Comparison of ENCODE assay signal across 32 cellular contexts in the genomic region with DNA sequence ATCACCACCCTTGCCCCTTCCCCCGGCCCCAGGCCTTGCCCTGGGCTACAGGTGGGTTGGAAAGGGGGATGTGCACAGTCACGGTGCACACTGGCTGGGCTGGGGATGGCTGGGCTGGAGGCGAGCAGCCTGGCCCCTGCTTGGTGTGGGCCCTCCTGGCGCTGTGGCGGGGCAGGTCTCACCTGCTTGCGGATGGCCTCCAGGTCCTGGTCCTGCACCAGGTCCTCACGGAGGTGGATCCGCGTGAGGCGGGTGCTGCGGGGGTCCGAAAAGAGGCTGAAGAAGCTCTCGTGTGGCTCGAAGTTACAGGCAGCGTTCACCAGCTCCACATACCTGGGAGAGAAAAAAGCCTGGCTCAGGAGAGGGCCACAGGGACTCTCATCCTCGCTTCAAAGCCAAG.
"Had no signal": no experiment of that assay in that cellular context is flagged by ENCODE, and none has a peak within 500 bp of the region (broad histone marks: within the 10 kb centered on the region; RNA-seq: fewer than 3 reads in every experiment).

No MANE protein-coding gene starts in this region.

- H3K4me1 Mint-ChIP-seq: activated B cell treated with CpG ODN at 0.5 μM for 24 hours; activated CD4-positive, alpha-beta memory T cell treated with anti-CD3 and anti-CD28 coated beads, Interleukin-2, amount 10 ng/mL, durations not matched to agents 7 days and 5 days; activated CD4-positive, alpha-beta T cell treated with anti-CD3 and anti-CD28 coated beads, Interleukin-2, amount 10 ng/mL, durations not matched to agents 7 days and 5 days; activated CD8-positive, alpha-beta memory T cell treated with anti-CD3 and anti-CD28 coated beads, Interleukin-2, amount 10 ng/mL, durations not matched to agents 7 days and 5 days; activated naive CD8-positive, alpha-beta T cell treated with anti-CD3 and anti-CD28 coated beads for 36 hours had no signal

- H3K27me3 Mint-ChIP-seq: activated B cell treated with CpG ODN at 0.5 μM for 24 hours; activated CD4-positive, alpha-beta memory T cell treated with anti-CD3 and anti-CD28 coated beads, Interleukin-2, amount 10 ng/mL, durations not matched to agents 7 days and 5 days; activated CD4-positive, alpha-beta T cell treated with anti-CD3 and anti-CD28 coated beads for 36 hours; activated CD4-positive, alpha-beta T cell treated with anti-CD3 and anti-CD28 coated beads, Interleukin-2, amount 10 ng/mL, durations not matched to agents 7 days and 5 days; activated CD8-positive, alpha-beta memory T cell treated with anti-CD3 and anti-CD28 coated beads, Interleukin-2, amount 10 ng/mL, durations not matched to agents 7 days and 5 days; activated naive CD8-positive, alpha-beta T cell treated with anti-CD3 and anti-CD28 coated beads for 36 hours; activated T-helper 17 cell treated with anti-CD3 and anti-CD28 coated beads, Interleukin-2, amount 50 U/mL, for 72 hours; T-cell; T-helper 17 cell had no signal

- H3K4me3 ChIP-seq: adrenal gland, body of pancreas, breast epithelium had no signal

- H3K27ac Mint-ChIP-seq: activated B cell treated with CpG ODN at 0.5 μM for 24 hours; activated CD4-positive, alpha-beta memory T cell treated with anti-CD3 and anti-CD28 coated beads, Interleukin-2, amount 10 ng/mL, durations not matched to agents 7 days and 5 days; activated CD4-positive, alpha-beta T cell treated with anti-CD3 and anti-CD28 coated beads for 36 hours; activated CD4-positive, alpha-beta T cell treated with anti-CD3 and anti-CD28 coated beads, Interleukin-2, amount 10 ng/mL, durations not matched to agents 7 days and 5 days; activated CD8-positive, alpha-beta memory T cell treated with anti-CD3 and anti-CD28 coated beads, Interleukin-2, amount 10 ng/mL, durations not matched to agents 7 days and 5 days; activated CD8-positive, alpha-beta T cell treated with anti-CD3 and anti-CD28 coated beads, Interleukin-2, amount 10 ng/mL, durations not matched to agents 7 days and 5 days; activated naive CD4-positive, alpha-beta T cell treated with anti-CD3 and anti-CD28 coated beads for 36 hours; activated naive CD8-positive, alpha-beta T cell treated with anti-CD3 and anti-CD28 coated beads for 36 hours; activated T-cell treated with anti-CD3 and anti-CD28 coated beads, Interleukin-2, amount 50 U/mL, for 72 hours; activated T-helper 1 cell treated with anti-CD3 and anti-CD28 coated beads, Interleukin-12 subunit alpha, Interleukin-12 subunit beta, Interleukin-2, Interleukin-4 antibody, amounts not matched to agents 30 ng/mL and 10 ng/mL and 1 ng/mL, durations not matched to agents 14 hours and 24 hours and 36 hours; activated T-helper 17 cell treated with anti-CD3 and anti-CD28 coated beads, Interleukin-2, amount 50 U/mL, for 72 hours; T-cell; T-helper 17 cell had no signal

- H3K4me3 Mint-ChIP-seq: activated B cell treated with CpG ODN at 0.5 μM for 24 hours; activated CD4-positive, alpha-beta memory T cell treated with anti-CD3 and anti-CD28 coated beads, Interleukin-2, amount 10 ng/mL, durations not matched to agents 7 days and 5 days; activated CD4-positive, alpha-beta T cell treated with anti-CD3 and anti-CD28 coated beads for 36 hours; activated CD4-positive, alpha-beta T cell treated with anti-CD3 and anti-CD28 coated beads, Interleukin-2, amount 10 ng/mL, durations not matched to agents 7 days and 5 days; activated CD8-positive, alpha-beta memory T cell treated with anti-CD3 and anti-CD28 coated beads, Interleukin-2, amount 10 ng/mL, durations not matched to agents 7 days and 5 days; activated CD8-positive, alpha-beta T cell treated with anti-CD3 and anti-CD28 coated beads, Interleukin-2, amount 10 ng/mL, durations not matched to agents 7 days and 5 days; activated naive CD4-positive, alpha-beta T cell treated with anti-CD3 and anti-CD28 coated beads for 36 hours; activated naive CD8-positive, alpha-beta T cell treated with anti-CD3 and anti-CD28 coated beads for 36 hours; activated T-cell treated with anti-CD3 and anti-CD28 coated beads, Interleukin-2, amount 50 U/mL, for 4 hours; activated T-cell treated with anti-CD3 and anti-CD28 coated beads, Interleukin-2, amount 50 U/mL, for 72 hours; activated T-helper 1 cell treated with anti-CD3 and anti-CD28 coated beads, Interleukin-12 subunit alpha, Interleukin-12 subunit beta, Interleukin-2, Interleukin-4 antibody, amounts not matched to agents 30 ng/mL and 10 ng/mL and 1 ng/mL, durations not matched to agents 14 hours and 24 hours and 36 hours; activated T-helper 17 cell treated with anti-CD3 and anti-CD28 coated beads, Interleukin-2, amount 50 U/mL, for 72 hours; T-cell; T-helper 17 cell had no signal

- DNase-seq: activated B cell treated with CpG ODN at 0.5 μM for 24 hours; activated CD4-positive, alpha-beta memory T cell treated with anti-CD3 and anti-CD28 coated beads, Interleukin-2, amount 10 ng/mL, durations not matched to agents 7 days and 5 days; activated CD4-positive, alpha-beta T cell treated with anti-CD3 and anti-CD28 coated beads for 36 hours; activated CD4-positive, alpha-beta T cell treated with anti-CD3 and anti-CD28 coated beads for 48 hours; activated CD4-positive, alpha-beta T cell treated with anti-CD3 and anti-CD28 coated beads, Interleukin-2, amount 10 ng/mL, durations not matched to agents 7 days and 5 days; activated CD4-positive, alpha-beta T cell treated with anti-CD3 and anti-CD28 coated beads, Interleukin-2, amount 50 U/mL, for 48 hours; activated CD4-positive, CD25-positive, alpha-beta regulatory T cell treated with anti-CD3 and anti-CD28 coated beads, Interleukin-2, amount 50 U/mL, for 72 hours; activated CD8-positive, alpha-beta memory T cell treated with anti-CD3 and anti-CD28 coated beads for 24 hours; activated CD8-positive, alpha-beta memory T cell treated with anti-CD3 and anti-CD28 coated beads, Interleukin-2, amount 10 ng/mL, durations not matched to agents 7 days and 5 days; activated CD8-positive, alpha-beta memory T cell treated with anti-CD3 and anti-CD28 coated beads, Interleukin-2, amount 50 U/mL, for 48 hours; activated CD8-positive, alpha-beta T cell treated with anti-CD3 and anti-CD28 coated beads, Interleukin-2, amount 10 ng/mL, durations not matched to agents 7 days and 5 days; activated effector memory CD4-positive, alpha-beta T cell treated with anti-CD3 and anti-CD28 coated beads, Interleukin-2, amount 50 U/mL, for 16 hours; activated gamma-delta T cell treated with Interleukin-2 at 50 U/mL for 16 hours; activated naive CD4-positive, alpha-beta T cell; activated naive CD4-positive, alpha-beta T cell treated with anti-CD3 and anti-CD28 coated beads for 36 hours; activated naive CD4-positive, alpha-beta T cell treated with anti-CD3 and anti-CD28 coated beads, Interleukin-2, amount 50 U/mL, for 16 hours; activated naive CD8-positive, alpha-beta T cell treated with anti-CD3 and anti-CD28 coated beads for 36 hours; activated T-cell treated with anti-CD3 and anti-CD28 coated beads, Interleukin-2, amount 50 U/mL, for 4 hours; activated T-cell treated with anti-CD3 and anti-CD28 coated beads, Interleukin-2, amount 50 U/mL, for 72 hours; adrenal gland; amniotic stem cell; aorta; body of pancreas; brain microvascular endothelial cell; central memory CD4-positive, alpha-beta T cell; T-cell; T-helper 17 cell had no signal

- H3K27ac ChIP-seq: adrenal gland, body of pancreas, brain microvascular endothelial cell, breast epithelium, VCaP had no signal

- H3K9me3 Mint-ChIP-seq: activated B cell treated with CpG ODN at 0.5 μM for 24 hours; activated CD4-positive, alpha-beta memory T cell treated with anti-CD3 and anti-CD28 coated beads, Interleukin-2, amount 10 ng/mL, durations not matched to agents 7 days and 5 days; activated CD4-positive, alpha-beta T cell treated with anti-CD3 and anti-CD28 coated beads, Interleukin-2, amount 10 ng/mL, durations not matched to agents 7 days and 5 days; activated naive CD4-positive, alpha-beta T cell treated with anti-CD3 and anti-CD28 coated beads for 36 hours; activated naive CD4-positive, alpha-beta T cell treated with anti-CD3 and anti-CD28 coated beads, Interleukin-2, amount 50 U/mL, for 72 hours; activated naive CD8-positive, alpha-beta T cell treated with anti-CD3 and anti-CD28 coated beads for 36 hours; activated T-cell treated with anti-CD3 and anti-CD28 coated beads, Interleukin-2, amount 50 U/mL, for 4 hours; activated T-cell treated with anti-CD3 and anti-CD28 coated beads, Interleukin-2, amount 50 U/mL, for 72 hours; activated T-helper 1 cell treated with anti-CD3 and anti-CD28 coated beads, Interleukin-12 subunit alpha, Interleukin-12 subunit beta, Interleukin-2, Interleukin-4 antibody, amounts not matched to agents 30 ng/mL and 10 ng/mL and 1 ng/mL, durations not matched to agents 14 hours and 24 hours and 36 hours; activated T-helper 17 cell treated with anti-CD3 and anti-CD28 coated beads, Interleukin-2, amount 50 U/mL, for 72 hours; T-cell had no signal

- H3K36me3 Mint-ChIP-seq: activated CD8-positive, alpha-beta memory T cell treated with anti-CD3 and anti-CD28 coated beads, Interleukin-2, amount 10 ng/mL, durations not matched to agents 7 days and 5 days; activated naive CD4-positive, alpha-beta T cell treated with anti-CD3 and anti-CD28 coated beads, Interleukin-2, amount 50 U/mL, for 72 hours; activated naive CD8-positive, alpha-beta T cell treated with anti-CD3 and anti-CD28 coated beads for 36 hours had no signal

- H3K27me3 ChIP-seq: adrenal gland, body of pancreas, brain microvascular endothelial cell, breast epithelium had no signal

- H3K9me3 ChIP-seq: adrenal gland, body of pancreas, breast epithelium had no signal

- H3K4me1 ChIP-seq: adrenal gland, body of pancreas, breast epithelium had no signal
